Comparison of ENCODE assay signal across 8 cellular contexts in the genomic region with DNA sequence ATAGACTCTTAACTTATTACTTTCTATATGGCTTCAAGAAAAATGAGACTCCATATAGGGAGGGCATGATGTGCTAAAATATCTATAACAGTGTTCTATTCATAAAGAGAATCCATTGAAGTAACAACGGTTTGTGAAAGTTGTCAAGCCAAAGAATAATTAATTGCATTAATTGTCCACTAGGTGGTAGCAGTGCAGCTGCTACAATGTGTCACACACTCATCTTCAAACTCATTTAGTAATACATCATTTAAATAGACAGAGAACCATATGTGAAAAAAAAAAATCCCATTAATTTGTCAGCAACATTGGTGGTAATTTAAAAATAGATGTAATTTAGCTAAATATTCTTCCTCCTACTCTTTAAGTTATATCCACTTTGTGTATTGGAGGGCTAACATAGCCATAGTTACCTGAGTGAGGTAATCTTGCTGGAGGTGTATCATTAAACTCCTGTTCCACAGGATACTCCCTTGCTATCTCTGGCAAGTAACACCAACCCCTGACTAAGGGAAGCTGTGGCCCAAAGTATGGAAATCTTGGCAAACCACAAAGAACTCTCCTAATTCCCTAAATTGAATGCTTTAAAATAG. TPM values are rescaled to one million over a fixed set of nuclear protein-coding genes. Genes with fewer than 3 reads are reported as not detected.
DNase-seq lines count a peak whose midpoint lies in the region; ATAC-seq and TF ChIP-seq lines count a peak whose summit lies in the region.

No MANE protein-coding gene starts in this region.

- no peaks in the 10 kb centered on the region for H3K27me3 ChIP-seq in lung (ENCODE audit: control insufficient read depth, insufficient read depth)

- H3K4me3 ChIP-seq in lung: no peak overlapping the region

- no peaks in the 10 kb centered on the region for H3K9me3 ChIP-seq in lung (ENCODE audit: control insufficient read depth in 2 of 2, insufficient read depth in 1 of 2, low read length in 1 of 2)

- ATAC-seq in GM19351 (IDR thresholded peaks at IDR 0.05; ENCODE audit: unreplicated experiment) (peak; percentile 85), HG03342 (IDR thresholded peaks at IDR 0.05; ENCODE audit: unreplicated experiment) (peak; percentile 78), lung (ENCODE audit: insufficient read depth, low FRiP score) (peak; percentile 69)

- no peak overlapping the region for H3K27ac ChIP-seq in lung (ENCODE audit: low read depth in 1 of 2, low read length in 1 of 2)

- 5 to 6% methylated on average over 1 of the region's 1 CpG for WGBS in lung, 2 donors

- H3K27me3 Mint-ChIP-seq in chondrocyte (ENCODE audit: low read depth): no peaks in the 10 kb centered on the region

- H3K36me3 ChIP-seq in lung (ENCODE audit: control insufficient read depth in 2 of 2, insufficient read depth in 2 of 2, low read length in 2 of 2): no peaks in the 10 kb centered on the region

- H3K27ac Mint-ChIP-seq in chondrocyte (ENCODE audit: unreplicated experiment): no peak overlapping the region

- no peaks in the 10 kb centered on the region for H3K9me3 Mint-ChIP-seq in chondrocyte (ENCODE audit: low read depth)

- H3K4me1 ChIP-seq in lung (ENCODE audit: control insufficient read depth in 2 of 2, insufficient read depth in 2 of 2, low read length in 2 of 2): no peaks in the 10 kb centered on the region

- H3K4me3 Mint-ChIP-seq in chondrocyte (ENCODE audit: unreplicated experiment): no peak overlapping the region

- peaks cover 4% of the 10 kb centered on the region for H3K4me1 Mint-ChIP-seq in chondrocyte (ENCODE audit: low read depth)

- peak; percentile 97 for TF ChIP-seq CTCF in chondrocyte (IDR thresholded peaks at IDR 0.05)
- peak; percentile 43 for TF ChIP-seq CTCF in lung (IDR thresholded peaks at IDR 0.05; ENCODE audit: control extremely low read depth, extremely low read depth)

- DNase-seq in DMS53 treated with DMSO at 0.1 percent for 48 hours (lab: John Stamatoyannopoulos, UW; ENCODE audit: unreplicated experiment) (peak; percentile 48), NCI-H69 (lab: John Stamatoyannopoulos, UW) (peak; percentile 32), chondrocyte (ENCODE audit: low spot score) (no peak), lung (ENCODE audit: low spot score) (no peak)
- DNase-seq in effector CD4-positive, alpha-beta T cell: no peak
- DNase-seq in activated naive CD4-positive, alpha-beta T cell (lab: John Stamatoyannopoulos, UW): no peak

- no peaks in the 10 kb centered on the region for H3K36me3 Mint-ChIP-seq in chondrocyte (ENCODE audit: low read depth)

RNA-seq across cellular contexts. Expression of a gene that starts 3.7 kb away (rescaled TPM):
- total RNA-seq in chondrocyte (not detected in 3 replicates), lung (10 to 100 TPM in 1 of 2 donors, 1 to 10 TPM in 1; 2.4 to 37.4 TPM)
- polyA plus RNA-seq in lung: 1 to 10 TPM; 2.2 to 2.6 TPM

RNA-seq across cellular contexts. Expression of a gene that starts 33.8 kb away (rescaled TPM):
- total RNA-seq in chondrocyte (not detected in 3 replicates), lung (1 to 10 TPM in 1 of 2 donors, under 1 TPM in 1; 0.88 to 9.3 TPM)
- 1 to 10 TPM in 1 of 2 donors, under 1 TPM in 1; 0.86 to 1.1 TPM for polyA plus RNA-seq in lung

Comparison
In these comparisons a context has a peak if more than half of its experiments do, and no peak if none do; other contexts are left out.
1. DNase-seq: peak in DMS53 treated with DMSO at 0.1 percent for 48 hours (single experiment) and NCI-H69 (single experiment); none in chondrocyte (single experiment), lung (single experiment), effector CD4-positive, alpha-beta T cell (single experiment) and activated naive CD4-positive, alpha-beta T cell (0 of 4).
2. Peak in every context shown above with its lines, with median percentiles within 50 percentile points of each other: ATAC-seq.